ENCODE assay signal across 17 cellular contexts in the genomic region with DNA sequence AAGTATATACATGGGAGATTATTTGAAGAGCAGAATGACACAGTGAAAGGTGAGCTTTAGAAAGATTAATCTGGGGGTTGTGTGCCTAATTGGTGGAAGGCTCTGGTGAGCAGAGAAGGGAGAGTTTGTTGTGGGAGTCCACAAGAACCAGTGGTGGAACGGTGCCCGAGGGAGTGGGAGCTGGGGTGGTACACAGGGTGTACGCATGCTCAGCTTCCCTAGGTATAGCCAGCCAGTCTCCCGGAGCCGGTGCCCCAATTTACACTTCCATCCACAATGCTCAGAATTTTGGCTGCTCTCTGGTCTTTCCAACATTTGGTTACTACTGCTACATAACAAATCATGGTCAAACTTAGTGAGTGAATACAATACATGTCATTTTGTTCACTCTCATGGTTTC.
DNase-seq lines count a peak whose midpoint lies in the region; ATAC-seq, FAIRE-seq and TF ChIP-seq lines count a peak whose summit lies in the region.
"Had no signal": no experiment of that assay in that cellular context is flagged by ENCODE, and none has a peak within 500 bp of the region (broad histone marks: within the 10 kb centered on the region; RNA-seq: fewer than 3 reads in every experiment).

No MANE protein-coding gene starts in this region.

- H3K4me2 ChIP-seq in IMR-90 (ENCODE audit: low read depth, low read length), result no peak overlapping the region

- no peak overlapping the region for H3K27ac ChIP-seq in IMR-90 (ENCODE audit: insufficient read depth, low read length)
- H3K27ac ChIP-seq in uterus, result no peak overlapping the region
- H3K27ac ChIP-seq in esophagus muscularis mucosa (replicated peaks in 1 of 4), result no peak overlapping the region

- dilution Hi-C loops in IMR-90 (cut with HindIII; ENCODE audit: low sequenced_read_pairs, unreplicated experiment), result no loop called here

- no peak overlapping the region for H2AFZ ChIP-seq in IMR-90 (replicated peaks; ENCODE audit: low read length, poor library complexity)

- H3K9ac ChIP-seq in IMR-90 (ENCODE audit: low read depth, low read length), result no peak overlapping the region

- no peak for TF ChIP-seq POLR2A in IMR-90 (IDR thresholded peaks at IDR 0.05; ENCODE audit: low read depth, low read length)
- no peak for TF ChIP-seq POLR2A in uterus (IDR thresholded peaks at IDR 0.05)
- TF ChIP-seq POLR2A in esophagus muscularis mucosa (IDR thresholded peaks at IDR 0.05; ENCODE audit: low read depth), result no peak

- no peaks in the 10 kb centered on the region for H3K36me3 Mint-ChIP-seq in stimulated activated effector memory CD8-positive, alpha-beta T cell treated with anti-CD3 and anti-CD28 coated beads, Interleukin-12 subunit alpha, Interleukin-12 subunit beta, amount 100 ng/mL, for 72 hours
- H3K36me3 Mint-ChIP-seq: CD4-positive, alpha-beta memory T cell had no signal

- BruUV-seq in IMR-90 (replicated peaks; lab: Mats Ljungman, UMichigan), result no TSS peak

- H3K27ac Mint-ChIP-seq in stimulated activated effector memory CD8-positive, alpha-beta T cell treated with anti-CD3 and anti-CD28 coated beads, Interleukin-12 subunit alpha, Interleukin-12 subunit beta, amount 100 ng/mL, for 72 hours, result no peak overlapping the region
- H3K27ac Mint-ChIP-seq: CD4-positive, alpha-beta memory T cell had no signal

- WGBS in IMR-90 (ENCODE audit: extremely low coverage in 2 of 2, insufficient read length in 1 of 2), 2 experiments, result no CpG with 5 or more reads among the region's 5 CpGs
- WGBS in esophagus muscularis mucosa, result 66% methylated on average over 5 of the region's 5 CpGs

- in situ Hi-C loops in IMR-90 (cut with MboI; ENCODE audit: low sequenced_read_pairs), result no loop called here

- H3K4ac ChIP-seq in IMR-90 (ENCODE audit: low read depth, low read length), result no peak overlapping the region

- no peak overlapping the region for H3K14ac ChIP-seq in IMR-90 (replicated peaks; ENCODE audit: low read depth, low read length)

- CTCF ChIA-PET in IMR-90 (lab: Yijun Ruan, JAX), result no interaction called here

- no peak overlapping the region for H2BK20ac ChIP-seq in IMR-90 (ENCODE audit: low read depth, low read length)

- no peak overlapping the region for H2BK15ac ChIP-seq in IMR-90 (ENCODE audit: low read depth, low read length)

- peak; percentile 28 for FAIRE-seq in bronchial epithelial cell (lab: Jason Lieb, UNC)
- FAIRE-seq: GM12891, GM18507 had no signal

- peaks cover 4% of the 10 kb centered on the region; the same call in 1 of the 2 replicates for H3K9me3 ChIP-seq in IMR-90 (ENCODE audit: control insufficient read depth, insufficient read depth, low read length)
- peaks cover 0 to 9% of the 10 kb centered on the region in 2 donors for H3K9me3 ChIP-seq in uterus
- H3K9me3 ChIP-seq in esophagus muscularis mucosa, result no peaks in the 10 kb centered on the region
- H3K9me3 ChIP-seq: HAP-1 had no signal

- H3K4me1 ChIP-seq in IMR-90 (ENCODE audit: control insufficient read depth, insufficient read depth, low read length), result peaks cover under 1% of the 10 kb centered on the region
- H3K4me1 ChIP-seq in uterus, result peaks cover 3 to 5% of the 10 kb centered on the region in 2 donors
- H3K4me1 ChIP-seq in esophagus muscularis mucosa, result peaks cover under 1 to 25% (median 14%) of the 10 kb centered on the region in 4 donors
- H3K4me1 ChIP-seq: HAP-1 had no signal

- H3K18ac ChIP-seq in IMR-90 (ENCODE audit: low read depth, low read length), result no peak overlapping the region

- H4K8ac ChIP-seq in IMR-90 (ENCODE audit: low read depth in 2 of 2, low read length in 2 of 2), result no peak overlapping the region

- H3K23ac ChIP-seq in IMR-90 (ENCODE audit: low read depth, low read length), result no peak overlapping the region

- H3K36me3 ChIP-seq in IMR-90 (ENCODE audit: control insufficient read depth, insufficient read depth, low read length) (no peaks in the 10 kb centered on the region), bronchial epithelial cell (ENCODE audit: control insufficient read depth, insufficient read depth, low read length) (no peaks in the 10 kb centered on the region), uterus (no peaks in the 10 kb centered on the region), esophagus muscularis mucosa (no peaks in the 10 kb centered on the region)
- H3K36me3 ChIP-seq: HAP-1 had no signal

- H4K91ac ChIP-seq in IMR-90 (ENCODE audit: insufficient read depth, low read depth, low read length), result no peak overlapping the region; the same call in 1 of the 2 replicates

- DNase-seq in IMR-90 (no peak), bronchial epithelial cell (ENCODE audit: low read depth) (no peak), uterus (no peak), esophagus muscularis mucosa (ENCODE audit: extremely low spot score) (no peak)
- DNase-seq in stimulated activated effector memory CD8-positive, alpha-beta T cell treated with anti-CD3 and anti-CD28 coated beads, Interleukin-12 subunit alpha, Interleukin-12 subunit beta, amount 100 ng/mL, for 72 hours (ENCODE audit: low spot score in 2 of 2), result no peak
- DNase-seq: C1 segment of cervical spinal cord; Calu3; CD4-positive, alpha-beta memory T cell; COR-L47; DMS53; DMS79 treated with DMSO at 0.1 percent for 48 hours; GF-D8; GOT3 had no signal

- H4K5ac ChIP-seq in IMR-90 (ENCODE audit: low read depth, low read length), result peak overlapping the region; percentile 68; the same call in 1 of the 2 replicates

- intact Hi-C loops in IMR-90 (cut with micrococcal nuclease), result no loop called here
- intact Hi-C loops in uterus (cut with DNase I; ENCODE audit: low total_unique reads), result no loop called here
- intact Hi-C loops in esophagus muscularis mucosa (cut with DNase I), result no loop called here

- TF ChIP-seq EP300 in esophagus muscularis mucosa (IDR thresholded peaks at IDR 0.05), result no peak

- peaks cover 16% of the 10 kb centered on the region for H3K9me3 Mint-ChIP-seq in stimulated activated effector memory CD8-positive, alpha-beta T cell treated with anti-CD3 and anti-CD28 coated beads, Interleukin-12 subunit alpha, Interleukin-12 subunit beta, amount 100 ng/mL, for 72 hours

- H3K27me3 ChIP-seq in IMR-90 (ENCODE audit: control insufficient read depth, insufficient read depth, low read length) (no peaks in the 10 kb centered on the region), bronchial epithelial cell (ENCODE audit: control insufficient read depth, insufficient read depth, low read length) (peaks cover under 1% of the 10 kb centered on the region), uterus (no peaks in the 10 kb centered on the region), esophagus muscularis mucosa (no peaks in the 10 kb centered on the region)

- H3K4me1 Mint-ChIP-seq in stimulated activated effector memory CD8-positive, alpha-beta T cell treated with anti-CD3 and anti-CD28 coated beads, Interleukin-12 subunit alpha, Interleukin-12 subunit beta, amount 100 ng/mL, for 72 hours, result no peaks in the 10 kb centered on the region
- H3K4me1 Mint-ChIP-seq: CD4-positive, alpha-beta memory T cell had no signal

- H3K9me1 ChIP-seq in IMR-90 (ENCODE audit: insufficient read depth, low read length), result 0 out of 2 replicates have a peak, but pooled peaks cover under 1% of the 10 kb centered on the region

- H2AK5ac ChIP-seq in IMR-90 (ENCODE audit: low read depth, low read length), result 0 out of 2 replicates have a peak overlapping the region, but pooled peaks have one; percentile 21

- H3K4me3 ChIP-seq in IMR-90 (ENCODE audit: insufficient read depth, low read depth, low read length), result no peak overlapping the region
- H3K4me3 ChIP-seq in bronchial epithelial cell (ENCODE audit: low read depth, low read length), result no peak overlapping the region
- H3K4me3 ChIP-seq in uterus, result no peak overlapping the region
- H3K4me3 ChIP-seq in esophagus muscularis mucosa, result no peak overlapping the region
- H3K4me3 ChIP-seq: HAP-1 had no signal

- no peak for ATAC-seq in IMR-90 (ENCODE audit: low read depth)
- ATAC-seq in stimulated activated effector memory CD8-positive, alpha-beta T cell treated with anti-CD3 and anti-CD28 coated beads, Interleukin-12 subunit alpha, Interleukin-12 subunit beta, amount 100 ng/mL, for 72 hours, result peak; percentile 32
- no peak for ATAC-seq in HG02763 (IDR thresholded peaks at IDR 0.05; ENCODE audit: unreplicated experiment)

- H2BK5ac ChIP-seq in IMR-90 (ENCODE audit: low read depth, low read length, poor library complexity, severe bottlenecking), result no peak overlapping the region

- peaks cover 13 to 20% of the 10 kb centered on the region in 2 experiments for H3K79me1 ChIP-seq in IMR-90 (ENCODE audit: low read depth in 1 of 2, low read length in 2 of 2)

- H2AK9ac ChIP-seq in IMR-90 (replicated peaks; ENCODE audit: low read depth, low read length, poor library complexity), result no peak overlapping the region

- H2BK120ac ChIP-seq in IMR-90 (ENCODE audit: low read depth, low read length), result no peak overlapping the region

- POLR2A ChIA-PET in IMR-90 (lab: Charles Lee; ENCODE audit: unreplicated experiment), result no interaction called here

- H3K56ac ChIP-seq in IMR-90 (ENCODE audit: extremely low read depth, insufficient read depth, low read length), result no peak overlapping the region

- TF ChIP-seq CTCF in IMR-90 (conservative IDR thresholded peaks at IDR 0.05; ENCODE audit: low read depth, low read length) (no peak), bronchial epithelial cell (IDR thresholded peaks at IDR 0.05; ENCODE audit: insufficient read depth, low read length, severe bottlenecking) (no peak), uterus (IDR thresholded peaks at IDR 0.05) (no peak), esophagus muscularis mucosa (IDR thresholded peaks at IDR 0.05) (no peak)

- TF ChIP-seq RAD21 in IMR-90 (IDR thresholded peaks at IDR 0.05; ENCODE audit: low read length), result no peak

- H4K20me1 ChIP-seq in IMR-90 (ENCODE audit: insufficient read depth, low read length), result no peaks in the 10 kb centered on the region

- H3K4me3 Mint-ChIP-seq in stimulated activated effector memory CD8-positive, alpha-beta T cell treated with anti-CD3 and anti-CD28 coated beads, Interleukin-12 subunit alpha, Interleukin-12 subunit beta, amount 100 ng/mL, for 72 hours, result no peak overlapping the region
- H3K4me3 Mint-ChIP-seq: CD4-positive, alpha-beta memory T cell had no signal

TF ChIP-seq in IMR-90, 13 proteins besides CTCF, POLR2A, EP300 and RAD21 (continues in another document):
- TF ChIP-seq CHD1 (IDR thresholded peaks at IDR 0.05; ENCODE audit: low read depth, low read length) (no peak), RCOR1 (IDR thresholded peaks at IDR 0.05; ENCODE audit: insufficient replicate concordance, low read length) (no peak), SMC3 (IDR thresholded peaks at IDR 0.05; ENCODE audit: low read depth, low read length) (no peak), MAZ (IDR thresholded peaks at IDR 0.05; ENCODE audit: borderline replicate concordance, low read depth, low read length) (no peak), MXI1 (IDR thresholded peaks at IDR 0.05; ENCODE audit: borderline replicate concordance, low read depth, low read length) (no peak), FOS (IDR thresholded peaks at IDR 0.05; ENCODE audit: low read depth, low read length) (no peak), MAFK (IDR thresholded peaks at IDR 0.05; ENCODE audit: low read depth, low read length) (no peak), RFX5 (IDR thresholded peaks at IDR 0.05; ENCODE audit: low read depth, low read length) (no peak)
